In the genomic region with DNA sequence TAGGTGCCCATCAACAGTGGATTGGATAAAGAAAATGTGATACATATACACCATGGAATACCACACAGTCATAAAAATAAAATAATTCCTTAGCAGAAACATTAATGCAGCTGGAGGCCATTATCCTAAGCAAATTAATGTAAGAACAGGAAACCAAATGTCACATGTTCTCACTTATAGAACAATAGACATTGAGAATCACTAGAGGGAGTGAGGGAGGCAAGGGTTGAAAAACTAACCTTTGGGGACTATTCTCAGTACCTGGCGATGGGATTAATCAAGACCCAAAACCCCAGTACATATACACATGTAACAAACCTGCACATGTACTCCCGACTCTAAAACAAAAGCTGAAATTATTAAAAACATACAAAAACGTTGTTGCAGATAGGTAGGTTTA, we compare ENCODE assay signal across 33 cellular contexts.
"Had no signal": no experiment of that assay in that cellular context is flagged by ENCODE, and none has a peak within 500 bp of the region (broad histone marks: within the 10 kb centered on the region; RNA-seq: fewer than 3 reads in every experiment).

No MANE protein-coding gene starts in this region.

- H3K27ac ChIP-seq: ascending aorta, coronary artery, dorsolateral prefrontal cortex, esophagus muscularis mucosa, foreskin keratinocyte, gastrocnemius medialis, heart left ventricle, WERI-Rb-1 had no signal

- H3K4me1 Mint-ChIP-seq: activated CD4-positive, alpha-beta T cell treated with anti-CD3 and anti-CD28 coated beads for 36 hours; activated CD4-positive, alpha-beta T cell treated with anti-CD3 and anti-CD28 coated beads, Interleukin-2, amount 10 ng/mL, durations not matched to agents 24 days and 14 days; activated CD8-positive, alpha-beta memory T cell treated with anti-CD3 and anti-CD28 coated beads, Interleukin-2, amount 10 ng/mL, durations not matched to agents 7 days and 5 days; activated naive CD4-positive, alpha-beta T cell treated with anti-CD3 and anti-CD28 coated beads, Interleukin-2, amount 10 ng/mL, durations not matched to agents 7 days and 5 days; activated naive CD8-positive, alpha-beta T cell treated with anti-CD3 and anti-CD28 coated beads, Interleukin-2, amount 10 ng/mL, durations not matched to agents 7 days and 5 days; central memory CD8-positive, alpha-beta T cell; T-helper 17 cell had no signal

- FAIRE-seq: bronchial epithelial cell had no signal

- H3K36me3 ChIP-seq: ascending aorta, esophagus muscularis mucosa, gastrocnemius medialis, heart left ventricle, WERI-Rb-1 had no signal

- H3K4me1 ChIP-seq: ascending aorta, esophagus muscularis mucosa, foreskin keratinocyte, gastrocnemius medialis, heart left ventricle had no signal

- H3K27ac Mint-ChIP-seq: activated CD4-positive, alpha-beta memory T cell treated with anti-CD3 and anti-CD28 coated beads for 36 hours; activated CD4-positive, alpha-beta T cell treated with anti-CD3 and anti-CD28 coated beads for 36 hours; activated CD4-positive, alpha-beta T cell treated with anti-CD3 and anti-CD28 coated beads, Interleukin-2, amount 10 ng/mL, durations not matched to agents 24 days and 14 days; activated CD8-positive, alpha-beta memory T cell treated with anti-CD3 and anti-CD28 coated beads, Interleukin-2, amount 10 ng/mL, durations not matched to agents 7 days and 5 days; activated CD8-positive, alpha-beta T cell treated with anti-CD3 and anti-CD28 coated beads, Interleukin-2, amount 10 ng/mL, durations not matched to agents 7 days and 5 days; activated naive CD4-positive, alpha-beta T cell treated with anti-CD3 and anti-CD28 coated beads, Interleukin-2, amount 10 ng/mL, durations not matched to agents 7 days and 5 days; activated naive CD4-positive, alpha-beta T cell treated with anti-CD3 and anti-CD28 coated beads, Interleukin-2, amount 50 U/mL, for 72 hours; activated naive CD8-positive, alpha-beta T cell treated with anti-CD3 and anti-CD28 coated beads, Interleukin-2, amount 10 ng/mL, durations not matched to agents 7 days and 5 days; activated T-cell treated with anti-CD3 and anti-CD28 coated beads, Interleukin-2, amount 50 U/mL, for 72 hours; brain; dendritic cell treated with granulocyte-macrophage colony-stimulating factor and Interleukin-4, amounts not matched to agents 40 ng/mL and 50 ng/mL, for 4 days; T-helper 17 cell; T-helper 2 cell treated with Interferon-gamma antibody and Interleukin-4, amounts not matched to agents 5 μg/mL and 100 μg/mL, for 36 hours had no signal

- H3K9me3 Mint-ChIP-seq: activated CD4-positive, alpha-beta T cell treated with anti-CD3 and anti-CD28 coated beads, Interleukin-2, amount 10 ng/mL, durations not matched to agents 24 days and 14 days; activated naive CD4-positive, alpha-beta T cell treated with anti-CD3 and anti-CD28 coated beads, Interleukin-2, amount 10 ng/mL, durations not matched to agents 7 days and 5 days; activated naive CD8-positive, alpha-beta T cell treated with anti-CD3 and anti-CD28 coated beads, Interleukin-2, amount 10 ng/mL, durations not matched to agents 7 days and 5 days; dendritic cell treated with granulocyte-macrophage colony-stimulating factor and Interleukin-4, amounts not matched to agents 40 ng/mL and 50 ng/mL, for 4 days had no signal

- H3K27me3 Mint-ChIP-seq: activated CD4-positive, alpha-beta memory T cell treated with anti-CD3 and anti-CD28 coated beads for 36 hours; activated CD4-positive, alpha-beta T cell treated with anti-CD3 and anti-CD28 coated beads for 36 hours; activated CD4-positive, alpha-beta T cell treated with anti-CD3 and anti-CD28 coated beads, Interleukin-2, amount 10 ng/mL, durations not matched to agents 24 days and 14 days; activated CD8-positive, alpha-beta memory T cell treated with anti-CD3 and anti-CD28 coated beads, Interleukin-2, amount 10 ng/mL, durations not matched to agents 7 days and 5 days; activated naive CD4-positive, alpha-beta T cell treated with anti-CD3 and anti-CD28 coated beads, Interleukin-2, amount 10 ng/mL, durations not matched to agents 7 days and 5 days; activated naive CD8-positive, alpha-beta T cell treated with anti-CD3 and anti-CD28 coated beads, Interleukin-2, amount 10 ng/mL, durations not matched to agents 7 days and 5 days; brain; central memory CD8-positive, alpha-beta T cell; dendritic cell treated with granulocyte-macrophage colony-stimulating factor and Interleukin-4, amounts not matched to agents 40 ng/mL and 50 ng/mL, for 4 days; T-helper 17 cell had no signal

- H3K4me3 Mint-ChIP-seq: activated CD4-positive, alpha-beta memory T cell treated with anti-CD3 and anti-CD28 coated beads for 36 hours; activated CD4-positive, alpha-beta T cell treated with anti-CD3 and anti-CD28 coated beads for 36 hours; activated CD4-positive, alpha-beta T cell treated with anti-CD3 and anti-CD28 coated beads, Interleukin-2, amount 10 ng/mL, durations not matched to agents 24 days and 14 days; activated CD8-positive, alpha-beta memory T cell treated with anti-CD3 and anti-CD28 coated beads, Interleukin-2, amount 10 ng/mL, durations not matched to agents 7 days and 5 days; activated CD8-positive, alpha-beta T cell treated with anti-CD3 and anti-CD28 coated beads, Interleukin-2, amount 10 ng/mL, durations not matched to agents 7 days and 5 days; activated naive CD4-positive, alpha-beta T cell treated with anti-CD3 and anti-CD28 coated beads, Interleukin-2, amount 10 ng/mL, durations not matched to agents 7 days and 5 days; activated naive CD8-positive, alpha-beta T cell treated with anti-CD3 and anti-CD28 coated beads, Interleukin-2, amount 10 ng/mL, durations not matched to agents 7 days and 5 days; activated T-cell treated with anti-CD3 and anti-CD28 coated beads, Interleukin-2, amount 50 U/mL, for 72 hours; brain; central memory CD8-positive, alpha-beta T cell; dendritic cell treated with granulocyte-macrophage colony-stimulating factor and Interleukin-4, amounts not matched to agents 40 ng/mL and 50 ng/mL, for 4 days; T-helper 17 cell; T-helper 2 cell treated with Interferon-gamma antibody and Interleukin-4, amounts not matched to agents 5 μg/mL and 100 μg/mL, for 36 hours had no signal

- H3K27me3 ChIP-seq: ascending aorta, dorsolateral prefrontal cortex, esophagus muscularis mucosa, foreskin keratinocyte, gastrocnemius medialis, heart left ventricle had no signal

- H3K36me3 Mint-ChIP-seq: activated CD4-positive, alpha-beta memory T cell treated with anti-CD3 and anti-CD28 coated beads for 36 hours; activated CD8-positive, alpha-beta memory T cell treated with anti-CD3 and anti-CD28 coated beads, Interleukin-2, amount 10 ng/mL, durations not matched to agents 7 days and 5 days; activated naive CD4-positive, alpha-beta T cell treated with anti-CD3 and anti-CD28 coated beads, Interleukin-2, amount 10 ng/mL, durations not matched to agents 7 days and 5 days; activated naive CD4-positive, alpha-beta T cell treated with anti-CD3 and anti-CD28 coated beads, Interleukin-2, amount 50 U/mL, for 72 hours; activated naive CD8-positive, alpha-beta T cell treated with anti-CD3 and anti-CD28 coated beads, Interleukin-2, amount 10 ng/mL, durations not matched to agents 7 days and 5 days; brain had no signal

- DNase-seq: activated CD4-positive, alpha-beta memory T cell treated with anti-CD3 and anti-CD28 coated beads for 36 hours; activated CD4-positive, alpha-beta T cell treated with anti-CD3 and anti-CD28 coated beads for 36 hours; activated CD4-positive, alpha-beta T cell treated with anti-CD3 and anti-CD28 coated beads, Interleukin-2, amount 10 ng/mL, durations not matched to agents 24 days and 14 days; activated CD4-positive, CD25-positive, alpha-beta regulatory T cell; activated CD4-positive, CD25-positive, alpha-beta regulatory T cell treated with anti-CD3 and anti-CD28 coated beads, Interleukin-2, amount 50 U/mL, for 72 hours; activated CD8-positive, alpha-beta memory T cell treated with anti-CD3 and anti-CD28 coated beads, Interleukin-2, amount 10 ng/mL, durations not matched to agents 7 days and 5 days; activated CD8-positive, alpha-beta memory T cell treated with anti-CD3 and anti-CD28 coated beads, Interleukin-2, amount 50 U/mL, for 4 hours; activated CD8-positive, alpha-beta T cell treated with anti-CD3 and anti-CD28 coated beads, Interleukin-2, amount 10 ng/mL, durations not matched to agents 7 days and 5 days; activated gamma-delta T cell; activated naive CD4-positive, alpha-beta T cell; activated naive CD4-positive, alpha-beta T cell treated with anti-CD3 and anti-CD28 coated beads, Interleukin-2, amount 10 ng/mL, durations not matched to agents 7 days and 5 days; activated naive CD8-positive, alpha-beta T cell treated with anti-CD3 and anti-CD28 coated beads, Interleukin-2, amount 10 ng/mL, durations not matched to agents 7 days and 5 days; activated T-cell treated with anti-CD3 and anti-CD28 coated beads, Interleukin-2, amount 50 U/mL, for 1 hour; activated T-cell treated with anti-CD3 and anti-CD28 coated beads, Interleukin-2, amount 50 U/mL, for 72 hours; dorsolateral prefrontal cortex; effector memory CD4-positive, alpha-beta T cell; erythroblast; foreskin keratinocyte; gastrocnemius medialis; glutamatergic neuron; heart left ventricle; T-helper 17 cell; T1000; WERI-Rb-1 had no signal

- H3K9me3 ChIP-seq: ascending aorta, esophagus muscularis mucosa, gastrocnemius medialis, heart left ventricle had no signal

- H3K4me3 ChIP-seq: ascending aorta, coronary artery, dorsolateral prefrontal cortex, esophagus muscularis mucosa, gastrocnemius medialis, heart left ventricle had no signal
